10 cellular contexts compared by ENCODE assay signal in genomic region chr5:169763437-169764301, GRCh38.
DNase-seq lines count a peak whose midpoint lies in the region; ATAC-seq and TF ChIP-seq lines count a peak whose summit lies in the region.
"Had no signal": no experiment of that assay in that cellular context is flagged by ENCODE, and none has a peak within 500 bp of the region (broad histone marks: within the 10 kb centered on the region; RNA-seq: fewer than 3 reads in every experiment).

No MANE protein-coding gene starts in this region.

- TF ChIP-seq POLR2A in GM19099 (IDR thresholded peaks at IDR 0.05; ENCODE audit: extremely low read depth, insufficient read length, low read depth): peak; percentile 5

- POLR2A ChIA-PET in RWPE1 (lab: Yijun Ruan, JAX; ENCODE audit: low non-redundant PET): no interaction called here

- peak; percentile 77 for ATAC-seq in HG02840 (IDR thresholded peaks at IDR 0.05; ENCODE audit: low FRiP score, unreplicated experiment)
- no peak for ATAC-seq in upper lobe of right lung
- ATAC-seq: K562 had no signal

- H3K36me3 ChIP-seq in upper lobe of right lung: no peaks in the 10 kb centered on the region

- intact Hi-C loops in upper lobe of right lung (cut with DNase I): no loop called here

- no peaks in the 10 kb centered on the region for H3K27me3 ChIP-seq in upper lobe of right lung

- H3K4me3 ChIP-seq in upper lobe of right lung: no peak overlapping the region
- H3K4me3 ChIP-seq: K562 had no signal

- DNase-seq in AG08395 (ENCODE audit: low spot score): peak; percentile 70
- DNase-seq in NCI-H1694 treated with DMSO at 0.1 percent for 48 hours (lab: John Stamatoyannopoulos, UW): peak; percentile 84
- DNase-seq in upper lobe of right lung: no peak
- no peak for DNase-seq in RWPE1 (ENCODE audit: low spot score)
- DNase-seq in NCI-H1048 (lab: John Stamatoyannopoulos, UW): no peak
- no peak for DNase-seq in SHP77 treated with DMSO at 0.1 percent for 48 hours (lab: John Stamatoyannopoulos, UW)
- DNase-seq: activated CD4-positive, alpha-beta memory T cell treated with anti-CD3 and anti-CD28 coated beads, Interleukin-2, amount 10 ng/mL, durations not matched to agents 7 days and 5 days had no signal

- H3K27ac ChIP-seq in upper lobe of right lung (no peak overlapping the region), RWPE1 (no peak overlapping the region)

- H3K9me3 ChIP-seq in upper lobe of right lung: no peaks in the 10 kb centered on the region

- CTCF ChIA-PET in RWPE1 (lab: Yijun Ruan, JAX): no interaction called here

- H3K4me1 ChIP-seq in upper lobe of right lung: no peaks in the 10 kb centered on the region

- TF ChIP-seq CTCF in upper lobe of right lung (IDR thresholded peaks at IDR 0.05) (no peak), RWPE1 (conservative IDR thresholded peaks at IDR 0.05; ENCODE audit: low read depth) (no peak)

Comparison
In these comparisons a context has a peak if more than half of its experiments do, and no peak if none do; other contexts are left out.
1. DNase-seq: peak in AG08395 (single experiment) and NCI-H1694 treated with DMSO at 0.1 percent for 48 hours (single experiment); none in upper lobe of right lung (single experiment), RWPE1 (single experiment), NCI-H1048 (single experiment) and SHP77 treated with DMSO at 0.1 percent for 48 hours (single experiment).